ENCODE assay signal across 18 cellular contexts in the genomic region with DNA sequence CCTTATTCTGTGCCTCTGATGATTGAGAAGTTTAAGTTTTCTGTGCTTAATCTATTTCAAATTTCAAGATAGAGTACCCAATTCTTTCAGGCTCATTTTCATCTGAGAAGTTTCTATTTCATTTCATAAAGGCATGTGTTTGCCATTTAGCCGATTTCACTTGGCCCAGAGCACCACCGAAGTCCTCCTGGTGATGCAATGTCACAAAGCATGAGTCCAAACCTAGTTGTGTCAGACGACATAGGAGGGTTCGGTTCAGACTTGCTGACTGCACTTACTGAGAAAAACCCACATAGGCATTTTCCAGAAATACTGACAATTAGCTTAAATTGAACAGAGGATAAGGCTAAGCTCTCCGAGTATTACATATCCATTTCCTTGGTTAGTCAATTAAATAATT.
A peak's percentile ranks its signal among the peaks of the same experiment; 100 is the strongest.
DNase-seq lines count a peak whose midpoint lies in the region; ATAC-seq and TF ChIP-seq lines count a peak whose summit lies in the region.
"Had no signal": no experiment of that assay in that cellular context is flagged by ENCODE, and none has a peak within 500 bp of the region (broad histone marks: within the 10 kb centered on the region; RNA-seq: fewer than 3 reads in every experiment).

No MANE protein-coding gene starts in this region.

- H3K18ac ChIP-seq in IMR-90 (ENCODE audit: low read depth, low read length): no peak overlapping the region

- no peak overlapping the region for H3K9ac ChIP-seq in IMR-90 (ENCODE audit: low read depth, low read length)

- H2AFZ ChIP-seq in ACC112 (ENCODE audit: low read length, unreplicated experiment) (peak overlapping the region; percentile 33), IMR-90 (replicated peaks; ENCODE audit: low read length, poor library complexity) (no peak overlapping the region)

- H2BK5ac ChIP-seq in IMR-90 (ENCODE audit: low read depth, low read length, poor library complexity, severe bottlenecking): no peak overlapping the region

- H3K9me1 ChIP-seq in IMR-90 (ENCODE audit: insufficient read depth, low read length): no peaks in the 10 kb centered on the region

- H3K4ac ChIP-seq in IMR-90 (ENCODE audit: low read depth, low read length): no peak overlapping the region

- no peak overlapping the region for H3K4me2 ChIP-seq in IMR-90 (ENCODE audit: low read depth, low read length)

- no peak overlapping the region for H4K8ac ChIP-seq in IMR-90 (ENCODE audit: low read depth in 2 of 2, low read length in 2 of 2)

- no peak overlapping the region for H4K91ac ChIP-seq in IMR-90 (ENCODE audit: insufficient read depth, low read depth, low read length)

- H4K20me1 ChIP-seq in IMR-90 (ENCODE audit: insufficient read depth, low read length): no peaks in the 10 kb centered on the region

- TF ChIP-seq POLR2A in IMR-90 (IDR thresholded peaks at IDR 0.05; ENCODE audit: low read depth, low read length): no peak

- WGBS in IMR-90 (ENCODE audit: extremely low coverage in 2 of 2, insufficient read length in 1 of 2), 2 experiments: 91% methylated on average over 4 of the region's 5 CpGs; no CpG with 5 or more reads in 1 of the 2 experiments
- 91 to 97% methylated on average over 5 of the region's 5 CpGs for WGBS in aorta, 2 donors

- H3K79me2 ChIP-seq in ACC112 (ENCODE audit: control insufficient read depth, insufficient read depth, low read length, unreplicated experiment): no peaks in the 10 kb centered on the region

- H3K36me3 ChIP-seq in ACC112 (ENCODE audit: insufficient read depth, low read length) (no peaks in the 10 kb centered on the region), IMR-90 (ENCODE audit: control insufficient read depth, insufficient read depth, low read length) (no peaks in the 10 kb centered on the region), aorta (ENCODE audit: control insufficient read depth in 1 of 2, insufficient read depth in 2 of 2, low read length in 1 of 2) (no peaks in the 10 kb centered on the region)
- no peaks in the 10 kb centered on the region for H3K36me3 ChIP-seq in effector memory CD4-positive, alpha-beta T cell (ENCODE audit: control insufficient read depth, insufficient read depth, low read length)

- DNase-seq in IMR-90 (no peak), left lobe of liver (ENCODE audit: low spot score) (no peak), aorta (no peak), foreskin keratinocyte (no peak), SKM-1 treated with dmso at 0.1 percent for 144 hours (lab: John Stamatoyannopoulos, UW; ENCODE audit: unreplicated experiment) (no peak)
- DNase-seq in effector memory CD4-positive, alpha-beta T cell: no peak
- DNase-seq: ACHN; C1 segment of cervical spinal cord; Calu3; CD4-positive, alpha-beta memory T cell; COR-L47; DMS53; DMS79 treated with DMSO at 0.1 percent for 48 hours; GF-D8; H7; HCEC 1CT had no signal

- no peak for TF ChIP-seq RAD21 in IMR-90 (IDR thresholded peaks at IDR 0.05; ENCODE audit: low read length)

- TF ChIP-seq CTCF in IMR-90 (conservative IDR thresholded peaks at IDR 0.05; ENCODE audit: low read depth, low read length) (no peak), foreskin keratinocyte (conservative IDR thresholded peaks at IDR 0.05) (no peak)

- H4K5ac ChIP-seq in IMR-90 (ENCODE audit: low read depth, low read length): no peak overlapping the region

- dilution Hi-C loops in IMR-90 (cut with HindIII; ENCODE audit: low sequenced_read_pairs, unreplicated experiment): no loop called here

- H3K79me1 ChIP-seq in IMR-90 (ENCODE audit: low read depth in 1 of 2, low read length in 2 of 2): no peaks in the 10 kb centered on the region

- no peak overlapping the region for H2AK5ac ChIP-seq in IMR-90 (ENCODE audit: low read depth, low read length)

- intact Hi-C loops in IMR-90 (cut with micrococcal nuclease): loop anchor here (5.0 to 10.0 kb wide), 3 partner anchors 124 to 1262 kb away; no protein-coding TSS in a partner anchor
- intact Hi-C loops in aorta (cut with DNase I): no loop called here

- H3K23ac ChIP-seq in IMR-90 (ENCODE audit: low read depth, low read length): no peak overlapping the region

- CTCF ChIA-PET in IMR-90 (lab: Yijun Ruan, JAX): no interaction called here

- H3K4me1 ChIP-seq in ACC112 (ENCODE audit: control insufficient read depth, insufficient read depth, low read length, unreplicated experiment) (peaks cover 11% of the 10 kb centered on the region), IMR-90 (ENCODE audit: control insufficient read depth, insufficient read depth, low read length) (no peaks in the 10 kb centered on the region), aorta (ENCODE audit: control insufficient read depth in 1 of 2, insufficient read depth in 2 of 2, low read length in 2 of 2) (no peaks in the 10 kb centered on the region), foreskin keratinocyte (no peaks in the 10 kb centered on the region)
- H3K4me1 ChIP-seq in effector memory CD4-positive, alpha-beta T cell (ENCODE audit: control insufficient read depth, insufficient read depth, low read length, poor library complexity, severe bottlenecking): no peaks in the 10 kb centered on the region

- no peak overlapping the region for H3K27ac ChIP-seq in ACC112 (ENCODE audit: low read depth, low read length)
- no peak overlapping the region for H3K27ac ChIP-seq in IMR-90 (ENCODE audit: insufficient read depth, low read length)
- no peak overlapping the region for H3K27ac ChIP-seq in aorta (ENCODE audit: low read depth in 1 of 2, low read length in 2 of 2)
- no peak overlapping the region for H3K27ac ChIP-seq in effector memory CD4-positive, alpha-beta T cell (ENCODE audit: insufficient read depth, low read length, poor library complexity, severe bottlenecking)
- no peak overlapping the region for H3K27ac ChIP-seq in foreskin keratinocyte
- H3K27ac ChIP-seq: 22Rv1 had no signal

- ATAC-seq in IMR-90 (ENCODE audit: low read depth) (no peak), left lobe of liver (peak; percentile 38), aorta (ENCODE audit: low FRiP score) (peak; percentile 35), foreskin keratinocyte (no peak)

- POLR2A ChIA-PET in IMR-90 (lab: Charles Lee; ENCODE audit: unreplicated experiment): no interaction called here

- no peak overlapping the region for H2BK15ac ChIP-seq in IMR-90 (ENCODE audit: low read depth, low read length)

- H2BK20ac ChIP-seq in IMR-90 (ENCODE audit: low read depth, low read length): no peak overlapping the region

- H2BK120ac ChIP-seq in IMR-90 (ENCODE audit: low read depth, low read length): no peak overlapping the region

- H3K4me3 ChIP-seq in ACC112 (ENCODE audit: low read depth, low read length): no peak overlapping the region
- H3K4me3 ChIP-seq in IMR-90 (ENCODE audit: insufficient read depth, low read depth, low read length): no peak overlapping the region
- H3K4me3 ChIP-seq in aorta (ENCODE audit: low read length in 2 of 2): no peak overlapping the region
- no peak overlapping the region for H3K4me3 ChIP-seq in effector memory CD4-positive, alpha-beta T cell (ENCODE audit: insufficient read depth, low read depth, low read length, poor library complexity, severe bottlenecking)

- H3K56ac ChIP-seq in IMR-90 (ENCODE audit: extremely low read depth, insufficient read depth, low read length): no peak overlapping the region

- no peak overlapping the region for H2AK9ac ChIP-seq in IMR-90 (replicated peaks; ENCODE audit: low read depth, low read length, poor library complexity)

- H3K9me3 ChIP-seq in IMR-90 (ENCODE audit: control insufficient read depth, insufficient read depth, low read length) (no peaks in the 10 kb centered on the region), aorta (ENCODE audit: control insufficient read depth, low read length) (no peaks in the 10 kb centered on the region)
- no peaks in the 10 kb centered on the region for H3K9me3 ChIP-seq in effector memory CD4-positive, alpha-beta T cell (ENCODE audit: control insufficient read depth, low read length)

- in situ Hi-C loops in IMR-90 (cut with MboI; ENCODE audit: low sequenced_read_pairs): loop anchor here (25.0 kb wide), 1 partner anchor 1259 kb away; no protein-coding TSS in a partner anchor

- no TSS peak for BruUV-seq in IMR-90 (replicated peaks; lab: Mats Ljungman, UMichigan)

- H3K27me3 ChIP-seq in ACC112 (ENCODE audit: insufficient read depth, low read length) (no peaks in the 10 kb centered on the region), IMR-90 (ENCODE audit: control insufficient read depth, insufficient read depth, low read length) (no peaks in the 10 kb centered on the region), aorta (ENCODE audit: control insufficient read depth in 1 of 2, insufficient read depth in 2 of 2, low read length in 1 of 2) (no peaks in the 10 kb centered on the region), foreskin keratinocyte (no peaks in the 10 kb centered on the region)
- H3K27me3 ChIP-seq in effector memory CD4-positive, alpha-beta T cell (replicated peaks; ENCODE audit: control insufficient read depth, insufficient read depth, low read length, poor library complexity, severe bottlenecking): no peaks in the 10 kb centered on the region

- no peak overlapping the region for H3K14ac ChIP-seq in IMR-90 (replicated peaks; ENCODE audit: low read depth, low read length)

TF ChIP-seq in IMR-90, 13 proteins besides CTCF, POLR2A, EP300 and RAD21:
- TF ChIP-seq CEBPB (IDR thresholded peaks at IDR 0.05; ENCODE audit: low read depth, low read length) (peak; percentile 39; the same call in 1 of the 2 replicates), CHD1 (IDR thresholded peaks at IDR 0.05; ENCODE audit: low read depth, low read length) (no peak), RFX5 (IDR thresholded peaks at IDR 0.05; ENCODE audit: low read depth, low read length) (no peak), BHLHE40 (IDR thresholded peaks at IDR 0.05; ENCODE audit: low read depth, low read length) (no peak), MAFK (IDR thresholded peaks at IDR 0.05; ENCODE audit: low read depth, low read length) (no peak)
- TF ChIP-seq, protein P1, sequence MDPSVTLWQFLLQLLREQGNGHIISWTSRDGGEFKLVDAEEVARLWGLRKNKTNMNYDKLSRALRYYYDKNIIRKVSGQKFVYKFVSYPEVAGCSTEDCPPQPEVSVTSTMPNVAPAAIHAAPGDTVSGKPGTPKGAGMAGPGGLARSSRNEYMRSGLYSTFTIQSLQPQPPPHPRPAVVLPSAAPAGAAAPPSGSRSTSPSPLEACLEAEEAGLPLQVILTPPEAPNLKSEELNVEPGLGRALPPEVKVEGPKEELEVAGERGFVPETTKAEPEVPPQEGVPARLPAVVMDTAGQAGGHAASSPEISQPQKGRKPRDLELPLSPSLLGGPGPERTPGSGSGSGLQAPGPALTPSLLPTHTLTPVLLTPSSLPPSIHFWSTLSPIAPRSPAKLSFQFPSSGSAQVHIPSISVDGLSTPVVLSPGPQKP (IDR thresholded peaks at IDR 0.05; ENCODE audit: borderline replicate concordance, low read depth, low read length): no peak

Comparison
In these comparisons a context has a peak if more than half of its experiments do, and no peak if none do; other contexts are left out.
1. ATAC-seq: peak in left lobe of liver (single experiment) and aorta (single experiment); none in IMR-90 (single experiment) and foreskin keratinocyte (single experiment).